In the genomic region with DNA sequence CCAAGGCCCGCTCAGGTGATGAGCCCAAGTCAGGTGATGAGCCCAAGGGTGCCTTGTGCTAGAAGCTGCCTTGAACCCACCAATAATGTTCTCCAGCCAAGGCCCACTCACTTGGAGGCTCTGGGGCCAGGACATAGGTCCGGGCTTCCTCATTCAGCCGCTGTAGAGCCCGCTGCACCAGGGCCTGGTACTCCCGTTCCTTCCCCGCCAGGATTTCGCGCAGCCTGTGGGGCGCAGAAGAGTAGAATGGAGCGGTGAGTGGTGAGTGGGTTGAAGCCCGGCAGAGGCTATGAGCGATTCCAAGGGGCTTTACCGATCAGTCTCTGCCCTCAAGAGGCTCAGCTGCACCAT, we compare ENCODE assay signal across 21 cellular contexts. TPM values are rescaled to one million over a fixed set of nuclear protein-coding genes. Genes with fewer than 3 reads are reported as not detected.
A peak's percentile ranks its signal among the peaks of the same experiment; 100 is the strongest.
DNase-seq lines count a peak whose midpoint lies in the region; ATAC-seq and TF ChIP-seq lines count a peak whose summit lies in the region.
"Had no signal": no experiment of that assay in that cellular context is flagged by ENCODE, and none has a peak within 500 bp of the region (broad histone marks: within the 10 kb centered on the region; RNA-seq: fewer than 3 reads in every experiment).

No MANE protein-coding gene starts in this region.

- H3K9me3 Mint-ChIP-seq in activated naive CD4-positive, alpha-beta T cell treated with anti-CD3 and anti-CD28 coated beads for 36 hours, result no peaks in the 10 kb centered on the region
- H3K9me3 Mint-ChIP-seq in WTC11, result no peaks in the 10 kb centered on the region
- H3K9me3 Mint-ChIP-seq: dendritic cell treated with granulocyte-macrophage colony-stimulating factor and Interleukin-4, amounts not matched to agents 40 ng/mL and 50 ng/mL, for 4 days had no signal

- no peak overlapping the region for H3K27ac Mint-ChIP-seq in activated naive CD4-positive, alpha-beta T cell treated with anti-CD3 and anti-CD28 coated beads for 36 hours
- no peak overlapping the region for H3K27ac Mint-ChIP-seq in WTC11
- H3K27ac Mint-ChIP-seq: dendritic cell treated with granulocyte-macrophage colony-stimulating factor and Interleukin-4, amounts not matched to agents 40 ng/mL and 50 ng/mL, for 4 days had no signal

- POLR2A ChIA-PET in WTC11 (lab: Charles Lee), result no interaction called here

- DNase-seq in activated naive CD4-positive, alpha-beta T cell treated with anti-CD3 and anti-CD28 coated beads for 36 hours, result no peak
- DNase-seq in activated naive CD4-positive, alpha-beta T cell (lab: John Stamatoyannopoulos, UW), result no peak
- DNase-seq in WTC11 (ENCODE audit: low spot score), result no peak
- no peak for DNase-seq in esophagus squamous epithelium (lab: John Stamatoyannopoulos, UW)
- no peak for DNase-seq in transverse colon
- DNase-seq in testis, result no peak
- no peak for DNase-seq in NCI-H446 (lab: John Stamatoyannopoulos, UW)
- DNase-seq: Caco-2, HCEC 1CT, KBM-7, NCI-H526 treated with DMSO at 0.1 percent for 48 hours, PC-3, uterus had no signal

- peak overlapping the region; percentile 16 to 81 (median 66) for H3K27ac ChIP-seq in esophagus squamous epithelium
- H3K27ac ChIP-seq in transverse colon, result peak overlapping the region in 3 of 4 donors; percentile 51 to 79 (median 70)
- H3K27ac ChIP-seq in testis, result no peak overlapping the region
- H3K27ac ChIP-seq: SK-N-MC, uterus had no signal

- in situ Hi-C loops in transverse colon (cut with MboI; ENCODE audit: low pct_ligation_motif_present in 1 of 4, low pct_unique_long_range_greater_than_20kb in 1 of 4, low sequenced_read_pairs in 3 of 4), result no loop called here

- no peaks in the 10 kb centered on the region for H3K27me3 ChIP-seq in esophagus squamous epithelium
- H3K27me3 ChIP-seq in transverse colon, result no peaks in the 10 kb centered on the region
- no peaks in the 10 kb centered on the region for H3K27me3 ChIP-seq in testis
- H3K27me3 ChIP-seq: uterus had no signal

- WGBS in esophagus squamous epithelium, 2 donors, result 57% methylated on average over 8 of the region's 13 CpGs; no CpG with 5 or more reads in 1 of the 2 donors
- WGBS in transverse colon (ENCODE audit: low coverage in 1 of 2), 2 donors, result 92% methylated on average over 13 of the region's 13 CpGs; no CpG with 5 or more reads in 1 of the 2 donors
- WGBS in testis, 2 donors, result 70 to 87% methylated on average over 10 to 13 of the region's 13 CpGs

- TF ChIP-seq CTCF in WTC11 (IDR thresholded peaks at IDR 0.05) (no peak), esophagus squamous epithelium (IDR thresholded peaks at IDR 0.05) (no peak), transverse colon (IDR thresholded peaks at IDR 0.05) (no peak), testis (IDR thresholded peaks at IDR 0.05) (no peak)

- ATAC-seq in WTC11 (no peak), GM18868 (IDR thresholded peaks at IDR 0.05; ENCODE audit: unreplicated experiment) (no peak)
- ATAC-seq: left lobe of liver, PC-3 had no signal

- no peaks in the 10 kb centered on the region for H3K36me3 Mint-ChIP-seq in activated naive CD4-positive, alpha-beta T cell treated with anti-CD3 and anti-CD28 coated beads for 36 hours (ENCODE audit: low read depth)
- no peaks in the 10 kb centered on the region for H3K36me3 Mint-ChIP-seq in WTC11

- TF ChIP-seq EP300 in transverse colon (IDR thresholded peaks at IDR 0.05; ENCODE audit: low read depth), result no peak

- no peaks in the 10 kb centered on the region for H3K9me3 ChIP-seq in esophagus squamous epithelium
- no peaks in the 10 kb centered on the region for H3K9me3 ChIP-seq in transverse colon
- H3K9me3 ChIP-seq in testis, result no peaks in the 10 kb centered on the region
- H3K9me3 ChIP-seq: Caco-2, uterus had no signal

- no peak for TF ChIP-seq POLR2A in esophagus squamous epithelium (IDR thresholded peaks at IDR 0.05)
- TF ChIP-seq POLR2A in transverse colon (IDR thresholded peaks at IDR 0.05), result no peak
- TF ChIP-seq POLR2A in testis (IDR thresholded peaks at IDR 0.05), result no peak

- H3K4me3 Mint-ChIP-seq in activated naive CD4-positive, alpha-beta T cell treated with anti-CD3 and anti-CD28 coated beads for 36 hours, result peak overlapping the region; percentile 70
- H3K4me3 Mint-ChIP-seq in WTC11, result no peak overlapping the region
- H3K4me3 Mint-ChIP-seq: dendritic cell treated with granulocyte-macrophage colony-stimulating factor and Interleukin-4, amounts not matched to agents 40 ng/mL and 50 ng/mL, for 4 days had no signal

- H3K4me3 ChIP-seq in esophagus squamous epithelium, result peak overlapping the region in 1 of 4 donors; percentile 49
- no peak overlapping the region for H3K4me3 ChIP-seq in transverse colon
- H3K4me3 ChIP-seq in testis, result peak overlapping the region in 1 of 2 donors; percentile 10
- H3K4me3 ChIP-seq: SK-N-MC, uterus had no signal

- H3K4me1 Mint-ChIP-seq in activated naive CD4-positive, alpha-beta T cell treated with anti-CD3 and anti-CD28 coated beads for 36 hours (ENCODE audit: low read depth), result peaks cover 38% of the 10 kb centered on the region
- H3K4me1 Mint-ChIP-seq in WTC11, result peaks cover 25% of the 10 kb centered on the region

- CTCF ChIA-PET in activated naive CD4-positive, alpha-beta T cell treated with anti-CD3 and anti-CD28 coated beads for 36 hours (lab: Charles Lee), result interaction anchor here (1.0 to 5.2 kb wide), 12 partner anchors 8 to 60 kb away, joined by 3 to 38 read pairs (median 12); partner anchors contain the start of gene MAP3K6
- CTCF ChIA-PET in WTC11 (lab: Charles Lee), result interaction anchor here (0.6 to 11.0 kb wide), 16 partner anchors 10 to 402 kb away, joined by 3 to 258 read pairs (median 24); partner anchors contain the start of genes CD164L2, GPR3, MAP3K6 and SYTL1

- H3K36me3 ChIP-seq in esophagus squamous epithelium (peaks cover 52 to 94% (median 54%) of the 10 kb centered on the region in 3 donors), transverse colon (no peaks in the 10 kb centered on the region), testis (ENCODE audit: low read depth, missing control alignments) (no peaks in the 10 kb centered on the region)
- H3K36me3 ChIP-seq: uterus had no signal

- intact Hi-C loops in activated naive CD4-positive, alpha-beta T cell treated with anti-CD3 and anti-CD28 coated beads for 36 hours (cut with micrococcal nuclease), result no loop called here
- intact Hi-C loops in esophagus squamous epithelium (cut with DNase I), result loop anchor here (5.0 kb wide), 1 partner anchor 36 kb away; the partner anchor contains the start of gene GPR3
- intact Hi-C loops in transverse colon (cut with DNase I; ENCODE audit: low total_unique reads), result loop anchor here (2.0 kb wide), 1 partner anchor 39 kb away; no protein-coding TSS in a partner anchor
- intact Hi-C loops in testis (cut with DNase I; ENCODE audit: low total_unique reads), result no loop called here

- H3K27me3 Mint-ChIP-seq in activated naive CD4-positive, alpha-beta T cell treated with anti-CD3 and anti-CD28 coated beads for 36 hours (ENCODE audit: low read depth), result no peaks in the 10 kb centered on the region
- H3K27me3 Mint-ChIP-seq in WTC11 (ENCODE audit: low read depth), result peaks cover 37% of the 10 kb centered on the region

- H3K4me1 ChIP-seq in esophagus squamous epithelium (peaks cover 17 to 62% (median 19%) of the 10 kb centered on the region in 3 donors), transverse colon (peaks cover 8 to 32% (median 26%) of the 10 kb centered on the region in 4 donors), testis (no peaks in the 10 kb centered on the region)
- H3K4me1 ChIP-seq: uterus had no signal

RNA-seq across cellular contexts. Expression of gene MAP3K6, which starts 10.5 kb away (rescaled TPM):
- total RNA-seq in activated naive CD4-positive, alpha-beta T cell treated with anti-CD3 and anti-CD28 coated beads for 36 hours, result 1 to 10 TPM; 5.2 to 5.3 TPM
- 13.3 to 15.0 TPM (median 14.0 TPM) in 3 replicates for total RNA-seq in WTC11 (2021)
- 100 to 1,000 TPM in 1 of 4 donors, 10 to 100 TPM in 3; 72.3 to 121 (median 76.9) TPM for total RNA-seq in esophagus squamous epithelium
- 10 to 100 TPM; 13.5 to 35.5 (median 24.4) TPM for total RNA-seq in transverse colon
- total RNA-seq in testis, result 10 to 100 TPM; 18.8 to 31.7 TPM
- 18.4 TPM for polyA plus RNA-seq in testis (ENCODE audit: insufficient read depth, low read depth, low replicate concordance)

RNA-seq across cellular contexts. Expression of gene SYTL1, which starts 14.4 kb away (rescaled TPM):
- total RNA-seq in activated naive CD4-positive, alpha-beta T cell treated with anti-CD3 and anti-CD28 coated beads for 36 hours, result 10 to 100 TPM; 28.5 to 29.2 TPM
- 18.0 to 19.7 TPM (median 18.5 TPM) in 3 replicates for total RNA-seq in WTC11 (2021)
- 100 to 1,000 TPM in 3 of 4 donors, 10 to 100 TPM in 1; 74.7 to 182 (median 125) TPM for total RNA-seq in esophagus squamous epithelium
- 1 to 10 TPM; 5.2 to 9.2 (median 6.9) TPM for total RNA-seq in transverse colon
- 1 to 10 TPM; 2.3 to 5.4 TPM for total RNA-seq in testis
- 6.0 TPM for polyA plus RNA-seq in testis (ENCODE audit: insufficient read depth, low read depth, low replicate concordance)

RNA-seq across cellular contexts. Expression of gene FCN3, which starts 18.4 kb away (rescaled TPM):
- not detected for total RNA-seq in activated naive CD4-positive, alpha-beta T cell treated with anti-CD3 and anti-CD28 coated beads for 36 hours
- 0.98 to 1.6 TPM (median 1.3 TPM) in 3 replicates for total RNA-seq in WTC11 (2021)
- 1 to 10 TPM; 3.0 to 4.7 (median 4.3) TPM for total RNA-seq in esophagus squamous epithelium
- 1 to 10 TPM in 2 of 4 donors, not detected in 2; 1.2 to 1.9 TPM for total RNA-seq in transverse colon
- 1 to 10 TPM; 3.6 to 6.9 TPM for total RNA-seq in testis
- 0.54 TPM for polyA plus RNA-seq in testis (ENCODE audit: insufficient read depth, low read depth, low replicate concordance)
- total RNA-seq: Caco-2, mononuclear cell, PC-3 had no signal
- polyA plus RNA-seq: AG04450 had no signal

RNA-seq across cellular contexts. Expression of gene CD164L2, which starts 26.9 kb away (rescaled TPM):
- not detected for total RNA-seq in activated naive CD4-positive, alpha-beta T cell treated with anti-CD3 and anti-CD28 coated beads for 36 hours
- total RNA-seq in WTC11 (2021), result 3.0 to 5.5 TPM (median 4.3 TPM) in 3 replicates
- total RNA-seq in esophagus squamous epithelium, result 10 to 100 TPM in 1 of 4 donors, 1 to 10 TPM in 3; 4.8 to 15.4 (median 6.5) TPM
- not detected for total RNA-seq in transverse colon
- 1 to 10 TPM in 1 of 2 donors, under 1 TPM in 1; 0.24 to 1.5 TPM for total RNA-seq in testis
- polyA plus RNA-seq in testis (ENCODE audit: insufficient read depth, low read depth, low replicate concordance), result 0.76 TPM
- total RNA-seq: Caco-2, left lobe of liver, mononuclear cell, omental fat pad, right cardiac atrium had no signal
- polyA plus RNA-seq: AG04450, right cardiac atrium had no signal

RNA-seq across cellular contexts. Expression of gene TMEM222, which starts 34.3 kb away (rescaled TPM):
- total RNA-seq in activated naive CD4-positive, alpha-beta T cell treated with anti-CD3 and anti-CD28 coated beads for 36 hours, result 10 to 100 TPM; 22.0 to 22.8 TPM
- total RNA-seq in WTC11 (2021) (24.9 to 29.8 TPM (median 28.7 TPM) in 3 replicates), esophagus squamous epithelium (10 to 100 TPM; 20.0 to 33.0 (median 27.1) TPM), transverse colon (10 to 100 TPM; 14.6 to 41.0 (median 22.3) TPM), testis (10 to 100 TPM; 41.4 to 67.5 TPM)
- 81.6 TPM for polyA plus RNA-seq in testis (ENCODE audit: insufficient read depth, low read depth, low replicate concordance)

Comparison
In these comparisons a context has a peak if more than half of its experiments do, and no peak if none do; other contexts are left out.
1. H3K27ac ChIP-seq: peak in esophagus squamous epithelium (4 of 4) and transverse colon (3 of 4); none in testis (0 of 2).
2. intact Hi-C loops: an anchor here in esophagus squamous epithelium (5.0 kb wide) and transverse colon (2.0 kb wide); none called in activated naive CD4-positive, alpha-beta T cell treated with anti-CD3 and anti-CD28 coated beads for 36 hours and testis.